ENCODE assay signal across 1 cellular context in the genomic region with DNA sequence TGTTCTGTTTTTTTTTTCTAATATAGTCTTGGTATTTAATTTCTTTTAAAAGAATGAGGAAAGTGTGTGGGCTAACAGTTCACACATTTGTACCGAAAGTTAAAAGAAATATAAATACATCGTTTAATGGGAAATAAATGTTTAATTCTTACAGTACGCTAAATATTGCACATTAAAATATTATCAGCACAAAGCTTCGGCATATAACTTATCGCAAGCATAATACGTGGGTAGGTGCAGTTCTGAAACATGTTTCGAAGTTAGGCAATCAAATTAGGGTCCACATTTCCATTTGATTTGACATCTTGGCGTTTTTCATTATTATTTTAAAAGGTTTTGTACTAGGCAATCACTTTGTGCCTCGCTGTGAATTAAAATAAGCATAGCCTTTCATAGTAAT.
TF ChIP-seq lines count a peak whose summit lies in the region.

No MANE protein-coding gene starts in this region.

TF ChIP-seq in GM12878, 131 proteins besides CTCF, POLR2A, EP300 and RAD21:
- TF ChIP-seq, protein P1, sequence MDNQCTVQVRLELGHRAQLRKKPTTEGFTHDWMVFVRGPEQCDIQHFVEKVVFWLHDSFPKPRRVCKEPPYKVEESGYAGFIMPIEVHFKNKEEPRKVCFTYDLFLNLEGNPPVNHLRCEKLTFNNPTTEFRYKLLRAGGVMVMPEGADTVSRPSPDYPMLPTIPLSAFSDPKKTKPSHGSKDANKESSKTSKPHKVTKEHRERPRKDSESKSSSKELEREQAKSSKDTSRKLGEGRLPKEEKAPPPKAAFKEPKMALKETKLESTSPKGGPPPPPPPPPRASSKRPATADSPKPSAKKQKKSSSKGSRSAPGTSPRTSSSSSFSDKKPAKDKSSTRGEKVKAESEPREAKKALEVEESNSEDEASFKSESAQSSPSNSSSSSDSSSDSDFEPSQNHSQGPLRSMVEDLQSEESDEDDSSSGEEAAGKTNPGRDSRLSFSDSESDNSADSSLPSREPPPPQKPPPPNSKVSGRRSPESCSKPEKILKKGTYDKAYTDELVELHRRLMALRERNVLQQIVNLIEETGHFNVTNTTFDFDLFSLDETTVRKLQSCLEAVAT (IDR thresholded peaks at IDR 0.05): peak; percentile 54; the same call in 1 of the 2 replicates
- TF ChIP-seq, protein P2, sequence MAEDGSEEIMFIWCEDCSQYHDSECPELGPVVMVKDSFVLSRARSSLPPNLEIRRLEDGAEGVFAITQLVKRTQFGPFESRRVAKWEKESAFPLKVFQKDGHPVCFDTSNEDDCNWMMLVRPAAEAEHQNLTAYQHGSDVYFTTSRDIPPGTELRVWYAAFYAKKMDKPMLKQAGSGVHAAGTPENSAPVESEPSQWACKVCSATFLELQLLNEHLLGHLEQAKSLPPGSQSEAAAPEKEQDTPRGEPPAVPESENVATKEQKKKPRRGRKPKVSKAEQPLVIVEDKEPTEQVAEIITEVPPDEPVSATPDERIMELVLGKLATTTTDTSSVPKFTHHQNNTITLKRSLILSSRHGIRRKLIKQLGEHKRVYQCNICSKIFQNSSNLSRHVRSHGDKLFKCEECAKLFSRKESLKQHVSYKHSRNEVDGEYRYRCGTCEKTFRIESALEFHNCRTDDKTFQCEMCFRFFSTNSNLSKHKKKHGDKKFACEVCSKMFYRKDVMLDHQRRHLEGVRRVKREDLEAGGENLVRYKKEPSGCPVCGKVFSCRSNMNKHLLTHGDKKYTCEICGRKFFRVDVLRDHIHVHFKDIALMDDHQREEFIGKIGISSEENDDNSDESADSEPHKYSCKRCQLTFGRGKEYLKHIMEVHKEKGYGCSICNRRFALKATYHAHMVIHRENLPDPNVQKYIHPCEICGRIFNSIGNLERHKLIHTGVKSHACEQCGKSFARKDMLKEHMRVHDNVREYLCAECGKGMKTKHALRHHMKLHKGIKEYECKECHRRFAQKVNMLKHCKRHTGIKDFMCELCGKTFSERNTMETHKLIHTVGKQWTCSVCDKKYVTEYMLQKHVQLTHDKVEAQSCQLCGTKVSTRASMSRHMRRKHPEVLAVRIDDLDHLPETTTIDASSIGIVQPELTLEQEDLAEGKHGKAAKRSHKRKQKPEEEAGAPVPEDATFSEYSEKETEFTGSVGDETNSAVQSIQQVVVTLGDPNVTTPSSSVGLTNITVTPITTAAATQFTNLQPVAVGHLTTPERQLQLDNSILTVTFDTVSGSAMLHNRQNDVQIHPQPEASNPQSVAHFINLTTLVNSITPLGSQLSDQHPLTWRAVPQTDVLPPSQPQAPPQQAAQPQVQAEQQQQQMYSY (CRISPR knock-in tag; IDR thresholded peaks at IDR 0.05): no peak
- no peak for TF ChIP-seq SMC3 (IDR thresholded peaks at IDR 0.05; ENCODE audit: borderline replicate concordance, low read length)
